Comparison of ENCODE assay signal across 1 cellular context in genomic region chr1:231603598-231604275, GRCh38.
TF ChIP-seq lines count a peak whose summit lies in the region.

No MANE protein-coding gene starts in this region.

TF ChIP-seq in HCT116, 20 proteins besides CTCF, POLR2A, EP300 and RAD21 (continued from another document):
- TF ChIP-seq CBX3 (IDR thresholded peaks at IDR 0.05; ENCODE audit: low read depth) (no peak), EZH2phosphoT487 (IDR thresholded peaks at IDR 0.05; ENCODE audit: borderline replicate concordance) (no peak), SIN3A (IDR thresholded peaks at IDR 0.05; ENCODE audit: low read depth) (no peak), JUND (IDR thresholded peaks at IDR 0.05) (no peak), POLR2AphosphoS5 (IDR thresholded peaks at IDR 0.05; ENCODE audit: low read depth, low read length) (0 out of 2 replicates have a peak, but pooled peaks have one; percentile 29), SP1 (IDR thresholded peaks at IDR 0.05; ENCODE audit: low read depth) (no peak), YY1 (IDR thresholded peaks at IDR 0.05; ENCODE audit: extremely low read depth, insufficient replicate concordance, low read depth, low read length) (peak; percentile 21), EGR1 (IDR thresholded peaks at IDR 0.05; ENCODE audit: low read depth) (no peak), ZFX (IDR thresholded peaks at IDR 0.05) (no peak), ZNF274 (IDR thresholded peaks at IDR 0.05; ENCODE audit: low read depth, low read length) (no peak), CEBPB (IDR thresholded peaks at IDR 0.05; ENCODE audit: low read depth) (no peak; the same call in 1 of the 2 replicates), FOSL1 (IDR thresholded peaks at IDR 0.05; ENCODE audit: low read depth) (0 out of 2 replicates have a peak, but pooled peaks have one; percentile 7), EZH2 (IDR thresholded peaks at IDR 0.05) (no peak)
- TF ChIP-seq, protein P1, sequence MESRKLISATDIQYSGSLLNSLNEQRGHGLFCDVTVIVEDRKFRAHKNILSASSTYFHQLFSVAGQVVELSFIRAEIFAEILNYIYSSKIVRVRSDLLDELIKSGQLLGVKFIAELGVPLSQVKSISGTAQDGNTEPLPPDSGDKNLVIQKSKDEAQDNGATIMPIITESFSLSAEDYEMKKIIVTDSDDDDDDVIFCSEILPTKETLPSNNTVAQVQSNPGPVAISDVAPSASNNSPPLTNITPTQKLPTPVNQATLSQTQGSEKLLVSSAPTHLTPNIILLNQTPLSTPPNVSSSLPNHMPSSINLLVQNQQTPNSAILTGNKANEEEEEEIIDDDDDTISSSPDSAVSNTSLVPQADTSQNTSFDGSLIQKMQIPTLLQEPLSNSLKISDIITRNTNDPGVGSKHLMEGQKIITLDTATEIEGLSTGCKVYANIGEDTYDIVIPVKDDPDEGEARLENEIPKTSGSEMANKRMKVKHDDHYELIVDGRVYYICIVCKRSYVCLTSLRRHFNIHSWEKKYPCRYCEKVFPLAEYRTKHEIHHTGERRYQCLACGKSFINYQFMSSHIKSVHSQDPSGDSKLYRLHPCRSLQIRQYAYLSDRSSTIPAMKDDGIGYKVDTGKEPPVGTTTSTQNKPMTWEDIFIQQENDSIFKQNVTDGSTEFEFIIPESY (IDR thresholded peaks at IDR 0.05; ENCODE audit: extremely low read depth, insufficient replicate concordance, low read length), result no peak
- TF ChIP-seq, protein P2, sequence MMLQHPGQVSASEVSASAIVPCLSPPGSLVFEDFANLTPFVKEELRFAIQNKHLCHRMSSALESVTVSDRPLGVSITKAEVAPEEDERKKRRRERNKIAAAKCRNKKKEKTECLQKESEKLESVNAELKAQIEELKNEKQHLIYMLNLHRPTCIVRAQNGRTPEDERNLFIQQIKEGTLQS (IDR thresholded peaks at IDR 0.05), result no peak
